In genomic region chr5:175652741-175653663, GRCh38 we compare ENCODE assay signal across 9 cellular contexts. TPM values are rescaled to one million over a fixed set of nuclear protein-coding genes. Genes with fewer than 3 reads are reported as not detected.
DNase-seq lines count a peak whose midpoint lies in the region; ATAC-seq and TF ChIP-seq lines count a peak whose summit lies in the region.
"Had no signal": no experiment of that assay in that cellular context is flagged by ENCODE, and none has a peak within 500 bp of the region (broad histone marks: within the 10 kb centered on the region; RNA-seq: fewer than 3 reads in every experiment).

No MANE protein-coding gene starts in this region.

- H3K27me3 ChIP-seq in aorta (ENCODE audit: control insufficient read depth in 1 of 2, insufficient read depth in 2 of 2, low read length in 1 of 2) = no peaks in the 10 kb centered on the region

- no peaks in the 10 kb centered on the region for H3K4me1 ChIP-seq in aorta (ENCODE audit: control insufficient read depth in 1 of 2, insufficient read depth in 2 of 2, low read length in 2 of 2)

- no peaks in the 10 kb centered on the region for H3K36me3 ChIP-seq in aorta (ENCODE audit: control insufficient read depth in 1 of 2, insufficient read depth in 2 of 2, low read length in 1 of 2)

- ATAC-seq in GM21390 (IDR thresholded peaks at IDR 0.05; ENCODE audit: unreplicated experiment) = peak; percentile 60
- ATAC-seq in HG03159 (IDR thresholded peaks at IDR 0.05; ENCODE audit: unreplicated experiment) = no peak
- ATAC-seq in aorta (ENCODE audit: low FRiP score) = no peak

- intact Hi-C loops in aorta (cut with DNase I) = loop anchor here in 1 of 2 donors (5.0 kb wide), 1 partner anchor 81 kb away; no protein-coding TSS in a partner anchor

- H3K4me3 Mint-ChIP-seq in activated naive CD8-positive, alpha-beta T cell treated with anti-CD3 and anti-CD28 coated beads for 36 hours = peak overlapping the region; percentile 68
- H3K4me3 Mint-ChIP-seq in HFFc6 = no peak overlapping the region

- DNase-seq in T-helper 1 cell = peak; percentile 23 to 92 (median 59)
- peak; percentile 85 for DNase-seq in activated naive CD8-positive, alpha-beta T cell treated with anti-CD3 and anti-CD28 coated beads for 36 hours
- DNase-seq in stimulated activated CD4-positive, alpha-beta T cell treated with anti-CD3 and anti-CD28 coated beads, TNF-alpha, amount 100 ng/mL, for 48 hours (ENCODE audit: low read depth in 3 of 3) = peak in 2 of 3 donors; percentile 58 to 77
- no peak for DNase-seq in aorta
- no peak for DNase-seq in NCI-H69 (lab: John Stamatoyannopoulos, UW)
- no peak for DNase-seq in HFFc6
- DNase-seq: mesendoderm had no signal

- peak overlapping the region; percentile 95 for H3K27ac Mint-ChIP-seq in activated naive CD8-positive, alpha-beta T cell treated with anti-CD3 and anti-CD28 coated beads for 36 hours
- H3K27ac Mint-ChIP-seq in HFFc6 = no peak overlapping the region

- H3K9me3 ChIP-seq in aorta (ENCODE audit: control insufficient read depth, low read length) = peaks cover 6% of the 10 kb centered on the region

- H3K36me3 Mint-ChIP-seq in activated naive CD8-positive, alpha-beta T cell treated with anti-CD3 and anti-CD28 coated beads for 36 hours = peaks cover 56% of the 10 kb centered on the region
- no peaks in the 10 kb centered on the region for H3K36me3 Mint-ChIP-seq in HFFc6 (ENCODE audit: low read depth)

- peaks cover 33% of the 10 kb centered on the region for H3K9me3 Mint-ChIP-seq in activated naive CD8-positive, alpha-beta T cell treated with anti-CD3 and anti-CD28 coated beads for 36 hours
- H3K9me3 Mint-ChIP-seq in HFFc6 = peaks cover 34% of the 10 kb centered on the region

- H3K4me1 Mint-ChIP-seq in activated naive CD8-positive, alpha-beta T cell treated with anti-CD3 and anti-CD28 coated beads for 36 hours = peaks cover 71% of the 10 kb centered on the region
- no peaks in the 10 kb centered on the region for H3K4me1 Mint-ChIP-seq in HFFc6 (ENCODE audit: low read depth)

- TF ChIP-seq CTCF in HFFc6 (IDR thresholded peaks at IDR 0.05) = no peak

- peaks cover 5% of the 10 kb centered on the region for H3K27me3 Mint-ChIP-seq in activated naive CD8-positive, alpha-beta T cell treated with anti-CD3 and anti-CD28 coated beads for 36 hours
- H3K27me3 Mint-ChIP-seq in HFFc6 (ENCODE audit: insufficient read depth) = no peaks in the 10 kb centered on the region; the same call in 1 of the 2 replicates

- no peak overlapping the region for H3K4me3 ChIP-seq in aorta (ENCODE audit: low read length in 2 of 2)

- H3K27ac ChIP-seq in aorta (ENCODE audit: low read depth in 1 of 2, low read length in 2 of 2) = no peak overlapping the region

- whole genome bisulfite sequencing in aorta, 2 donors = 52 to 53% methylated on average over 11 of the region's 11 CpGs

RNA-seq across cellular contexts. Expression of gene HRH2, which starts 4.9 kb away (rescaled TPM):
- total RNA-seq in activated naive CD8-positive, alpha-beta T cell treated with anti-CD3 and anti-CD28 coated beads for 36 hours = 10 to 100 TPM; 40.2 to 41.2 TPM
- 10 to 100 TPM; 12.6 to 15.3 TPM for total RNA-seq in aorta
- polyA plus RNA-seq in aorta = 1 to 10 TPM; 1.1 to 2.3 TPM
- total RNA-seq in HFFc6 (2021; fragmentation: NEBNext Ultra II Directional; extraction: Animal tissue kit (Norgen Biotek cat#: 25700)) = not detected

Comparison
In these comparisons a context has a peak if more than half of its experiments do, and no peak if none do; other contexts are left out.
1. DNase-seq: peak in T-helper 1 cell (5 of 5), activated naive CD8-positive, alpha-beta T cell treated with anti-CD3 and anti-CD28 coated beads for 36 hours (single experiment) and stimulated activated CD4-positive, alpha-beta T cell treated with anti-CD3 and anti-CD28 coated beads, TNF-alpha, amount 100 ng/mL, for 48 hours (2 of 3); none in aorta (0 of 2), NCI-H69 (single experiment) and HFFc6 (single experiment).
2. RNA of gene HRH2, which starts 4.9 kb away (total RNA-seq): 40.2 to 41.2 TPM in activated naive CD8-positive, alpha-beta T cell treated with anti-CD3 and anti-CD28 coated beads for 36 hours and 12.6 to 15.3 TPM in aorta; not detected in HFFc6; every median in the first group is over 10 times any median in the second.